Comparison of ENCODE assay signal across 24 cellular contexts in the genomic region with DNA sequence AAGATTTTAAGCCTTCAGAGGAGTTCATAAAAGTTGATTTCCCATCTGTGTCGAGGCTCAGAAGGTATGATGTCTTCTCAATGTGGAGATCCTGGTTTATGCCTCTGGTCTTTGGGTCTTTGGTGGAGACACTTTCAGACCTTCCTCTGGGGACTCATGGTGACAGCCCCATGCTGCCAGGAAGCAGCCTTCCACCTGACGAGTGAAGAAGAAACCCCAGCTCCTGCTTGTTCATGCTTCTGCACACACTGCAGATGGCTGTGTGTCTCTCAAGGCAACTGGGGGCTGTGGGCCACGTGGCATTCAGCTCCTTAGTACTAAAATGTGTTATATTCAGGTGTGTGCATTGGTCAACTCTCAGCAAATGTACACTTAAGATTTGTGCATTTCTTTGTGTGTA. TPM values are rescaled to one million over a fixed set of nuclear protein-coding genes. Genes with fewer than 3 reads are reported as not detected.
"Had no signal": no experiment of that assay in that cellular context is flagged by ENCODE, and none has a peak within 500 bp of the region (broad histone marks: within the 10 kb centered on the region; RNA-seq: fewer than 3 reads in every experiment).

No MANE protein-coding gene starts in this region.

- H3K4me3 ChIP-seq: breast epithelium, colonic mucosa, SK-N-MC had no signal

- H3K4me1 ChIP-seq: breast epithelium, colonic mucosa had no signal

- DNase-seq: activated CD4-positive, alpha-beta T cell treated with anti-CD3 and anti-CD28 coated beads, Interleukin-2, amount 10 ng/mL, durations not matched to agents 24 days and 14 days; activated CD4-positive, alpha-beta T cell treated with anti-CD3 and anti-CD28 coated beads, Interleukin-2, amount 50 U/mL, for 48 hours; activated CD8-positive, alpha-beta memory T cell treated with anti-CD3 and anti-CD28 coated beads, Interleukin-2, amount 10 ng/mL, durations not matched to agents 7 days and 5 days; activated effector memory CD4-positive, alpha-beta T cell treated with Interleukin-2 at 50 U/mL for 16 hours; activated naive CD4-positive, alpha-beta T cell; activated T-cell treated with anti-CD3 and anti-CD28 coated beads, Interleukin-2, amount 50 U/mL, for 24 hours; aorta; caudate nucleus; colonic mucosa; NCI-H1105 treated with DMSO at 0.1 percent for 48 hours; NCI-H146; NCI-H187 treated with DMSO at 0.1 percent for 48 hours; NCI-H2081 treated with DMSO at 0.1 percent for 48 hours; NCI-H524; RPMI8226; T-helper 1 cell had no signal

- H3K36me3 ChIP-seq: breast epithelium, colonic mucosa had no signal

- H3K27ac ChIP-seq: breast epithelium, colonic mucosa, SK-N-MC, VCaP had no signal

- H3K27me3 ChIP-seq: breast epithelium, colonic mucosa had no signal

- H3K9me3 ChIP-seq: breast epithelium, colonic mucosa had no signal

- ATAC-seq: activated CD8-positive, alpha-beta memory T cell treated with anti-CD3 and anti-CD28 coated beads, Interleukin-2, amount 10 ng/mL, durations not matched to agents 7 days and 5 days; Panc1; Right ventricle myocardium inferior had no signal

RNA-seq across cellular contexts. Expression of a gene that starts 4.9 kb away (rescaled TPM):
- total RNA-seq: activated CD4-positive, alpha-beta T cell treated with anti-CD3 and anti-CD28 coated beads, Interleukin-2, amount 10 ng/mL, durations not matched to agents 24 days and 14 days; activated CD8-positive, alpha-beta memory T cell treated with anti-CD3 and anti-CD28 coated beads, Interleukin-2, amount 10 ng/mL, durations not matched to agents 7 days and 5 days; activated T-helper 1 cell treated with anti-CD3 and anti-CD28 coated beads, Interleukin-12 subunit alpha, Interleukin-12 subunit beta, Interleukin-2, Interleukin-4 antibody, amounts not matched to agents 30 ng/mL and 10 ng/mL and 1 ng/mL, durations not matched to agents 14 hours and 24 hours and 36 hours; aorta; breast epithelium; cerebellum; colonic mucosa; Right ventricle myocardium inferior; T-helper 2 cell treated with Interferon-gamma antibody and Interleukin-4, amounts not matched to agents 100 ng/mL and 5 ng/mL, for 36 hours had no signal
